18 cellular contexts compared by ENCODE assay signal in genomic region chr16:78704421-78704820, GRCh38.
DNase-seq lines count a peak whose midpoint lies in the region; ATAC-seq, FAIRE-seq and TF ChIP-seq lines count a peak whose summit lies in the region.
"Had no signal": no experiment of that assay in that cellular context is flagged by ENCODE, and none has a peak within 500 bp of the region (broad histone marks: within the 10 kb centered on the region; RNA-seq: fewer than 3 reads in every experiment).

No MANE protein-coding gene starts in this region.

- H3K4ac ChIP-seq in mesenchymal stem cell (ENCODE audit: low read depth in 1 of 2, low read length in 2 of 2), result no peak overlapping the region

- H3K4me3 Mint-ChIP-seq in astrocyte (ENCODE audit: unreplicated experiment) (no peak overlapping the region), T-cell (no peak overlapping the region)
- H3K4me3 Mint-ChIP-seq in activated CD8-positive, alpha-beta T cell treated with anti-CD3 and anti-CD28 coated beads for 36 hours, result no peak overlapping the region
- H3K4me3 Mint-ChIP-seq: H9 had no signal

- no peaks in the 10 kb centered on the region for H3K4me1 ChIP-seq in astrocyte (ENCODE audit: insufficient read depth, low read length)
- no peaks in the 10 kb centered on the region for H3K4me1 ChIP-seq in mesenchymal stem cell (ENCODE audit: control insufficient read depth, insufficient read depth, low read depth, low read length)
- H3K4me1 ChIP-seq in kidney (ENCODE audit: control insufficient read depth in 1 of 2, insufficient read depth in 1 of 2, low read depth in 1 of 2, low read length in 2 of 2), result no peaks in the 10 kb centered on the region
- H3K4me1 ChIP-seq: BLaER1 treated with 17β-estradiol and CSF1 and Interleukin-3, amounts not matched to agents 10 nM and 100 nM had no signal

- H3K9me3 Mint-ChIP-seq in astrocyte (ENCODE audit: unreplicated experiment) (no peaks in the 10 kb centered on the region), T-cell (peaks cover 0 to 9% (median 3%) of the 10 kb centered on the region in 3 donors)
- peaks cover 2% of the 10 kb centered on the region for H3K9me3 Mint-ChIP-seq in activated CD8-positive, alpha-beta T cell treated with anti-CD3 and anti-CD28 coated beads for 36 hours

- DNase-seq in LHCN-M2 (ENCODE audit: low read depth) (peak; percentile 25), astrocyte (ENCODE audit: low read depth) (peak; percentile 29), mesenchymal stem cell (peak; percentile 89), kidney (no peak), T-cell (no peak), epidermal melanocyte (ENCODE audit: insufficient read length, low spot score) (no peak)
- DNase-seq in activated CD8-positive, alpha-beta T cell treated with anti-CD3 and anti-CD28 coated beads for 36 hours, result no peak
- DNase-seq: EL; H9; IMR-90; Karpas-422; NCI-H1105; NCI-H1694 treated with DMSO at 0.1 percent for 48 hours; NCI-H2107; NK-92 treated with Interleukin-12 subunit alpha and Interleukin-12 subunit beta, amount 100 ng/mL, for 24 hours; RPMI8226; SIG-M5 had no signal

- no peak overlapping the region for H3K4me2 ChIP-seq in astrocyte (ENCODE audit: low read length)
- no peak overlapping the region for H3K4me2 ChIP-seq in mesenchymal stem cell (ENCODE audit: low read length, poor library complexity, severe bottlenecking)
- H3K4me2 ChIP-seq: BLaER1 treated with 17β-estradiol and CSF1 and Interleukin-3, amounts not matched to agents 10 nM and 100 nM had no signal

- H3K9ac ChIP-seq in astrocyte (ENCODE audit: low read length), result no peak overlapping the region
- no peak overlapping the region for H3K9ac ChIP-seq in mesenchymal stem cell (ENCODE audit: low read length)
- no peak overlapping the region for H3K9ac ChIP-seq in kidney (ENCODE audit: low read length in 2 of 2)
- H3K9ac ChIP-seq: BLaER1 treated with 17β-estradiol and CSF1 and Interleukin-3, amounts not matched to agents 10 nM and 100 nM had no signal

- H2AK5ac ChIP-seq in mesenchymal stem cell (ENCODE audit: low read length, severe bottlenecking), result no peak overlapping the region

- H2BK12ac ChIP-seq in mesenchymal stem cell (ENCODE audit: low read length in 2 of 2), result no peak overlapping the region

- H3K4me1 Mint-ChIP-seq in astrocyte (ENCODE audit: low read depth, unreplicated experiment), result no peaks in the 10 kb centered on the region
- peaks cover 2 to 8% (median 5%) of the 10 kb centered on the region in 3 donors for H3K4me1 Mint-ChIP-seq in T-cell
- H3K4me1 Mint-ChIP-seq in activated CD8-positive, alpha-beta T cell treated with anti-CD3 and anti-CD28 coated beads for 36 hours (ENCODE audit: low read depth), result peaks cover 3% of the 10 kb centered on the region

- H3K27ac ChIP-seq in astrocyte (ENCODE audit: low read depth, low read length) (no peak overlapping the region), mesenchymal stem cell (ENCODE audit: low read length, poor library complexity, severe bottlenecking) (no peak overlapping the region), kidney (ENCODE audit: low read depth in 2 of 2, low read length in 2 of 2) (no peak overlapping the region)
- H3K27ac ChIP-seq: BLaER1 treated with 17β-estradiol and CSF1 and Interleukin-3, amounts not matched to agents 10 nM and 100 nM had no signal

- no peak overlapping the region for H3K4me3 ChIP-seq in astrocyte (ENCODE audit: insufficient read depth, low read depth, low read length)
- H3K4me3 ChIP-seq in mesenchymal stem cell (ENCODE audit: insufficient read depth in 1 of 2, low read depth in 1 of 2, low read length in 2 of 2), result no peak overlapping the region
- H3K4me3 ChIP-seq in kidney (ENCODE audit: low read length in 2 of 2), result no peak overlapping the region
- H3K4me3 ChIP-seq: BLaER1 treated with 17β-estradiol and CSF1 and Interleukin-3, amounts not matched to agents 10 nM and 100 nM had no signal

- H2BK120ac ChIP-seq in mesenchymal stem cell (ENCODE audit: low read depth, low read length), result no peak overlapping the region

- no peaks in the 10 kb centered on the region for H3K36me3 Mint-ChIP-seq in astrocyte (ENCODE audit: low read depth, unreplicated experiment)
- peaks cover 2% of the 10 kb centered on the region for H3K36me3 Mint-ChIP-seq in T-cell
- no peaks in the 10 kb centered on the region for H3K36me3 Mint-ChIP-seq in activated CD8-positive, alpha-beta T cell treated with anti-CD3 and anti-CD28 coated beads for 36 hours (ENCODE audit: low read depth)

- POLR2A ChIA-PET in T-cell (lab: Charles Lee), result no interaction called here
- POLR2A ChIA-PET in activated CD8-positive, alpha-beta T cell treated with anti-CD3 and anti-CD28 coated beads for 36 hours (lab: Charles Lee), result no interaction called here

- no peak overlapping the region for H2BK5ac ChIP-seq in mesenchymal stem cell (ENCODE audit: low read depth, low read length, poor library complexity, severe bottlenecking)

- TF ChIP-seq CTCF in astrocyte (IDR thresholded peaks at IDR 0.05; ENCODE audit: insufficient read depth, low read depth, low read length) (no peak), kidney (IDR thresholded peaks at IDR 0.05; ENCODE audit: borderline replicate concordance, extremely low read depth, insufficient read depth) (no peak)
- TF ChIP-seq CTCF in activated CD8-positive, alpha-beta T cell treated with anti-CD3 and anti-CD28 coated beads for 36 hours (IDR thresholded peaks at IDR 0.05), result no peak

- H3K18ac ChIP-seq in mesenchymal stem cell (ENCODE audit: low read depth in 1 of 2, low read length in 2 of 2), result no peak overlapping the region

- no peak overlapping the region for H3K14ac ChIP-seq in mesenchymal stem cell (ENCODE audit: low read length in 2 of 2)

- H4K91ac ChIP-seq in mesenchymal stem cell (ENCODE audit: low read length), result no peak overlapping the region

- intact Hi-C loops in kidney (cut with DNase I), result no loop called here
- intact Hi-C loops in activated CD8-positive, alpha-beta T cell treated with anti-CD3 and anti-CD28 coated beads for 36 hours (cut with micrococcal nuclease), result loop anchor here (2.0 kb wide), 1 partner anchor 64 kb away; no protein-coding TSS in a partner anchor

- H3K23ac ChIP-seq in mesenchymal stem cell (ENCODE audit: low read length in 2 of 2), result no peak overlapping the region

- CTCF ChIA-PET in T-cell (lab: Charles Lee), result interaction anchor here in 1 of 2 donors (1.3 kb wide), 1 partner anchor 1822 kb away, joined by 4 read pairs; no protein-coding TSS in a partner anchor
- CTCF ChIA-PET in activated CD8-positive, alpha-beta T cell treated with anti-CD3 and anti-CD28 coated beads for 36 hours (lab: Charles Lee), result no interaction called here

- 58% methylated on average over 6 of the region's 6 CpGs for WGBS in mesenchymal stem cell

- FAIRE-seq in astrocyte (lab: Jason Lieb, UNC) (no peak), kidney (lab: Jason Lieb, UNC) (no peak)

- no peak overlapping the region for H2AFZ ChIP-seq in astrocyte (ENCODE audit: low read depth, low read length)
- no peak overlapping the region for H2AFZ ChIP-seq in mesenchymal stem cell (ENCODE audit: low read depth, low read length)

- H3K79me2 ChIP-seq in astrocyte (ENCODE audit: insufficient read depth, low read length), result no peaks in the 10 kb centered on the region

- no peaks in the 10 kb centered on the region for H4K20me1 ChIP-seq in astrocyte (ENCODE audit: insufficient read depth, low read length)
- H4K20me1 ChIP-seq: BLaER1 treated with 17β-estradiol and CSF1 and Interleukin-3, amounts not matched to agents 10 nM and 100 nM had no signal

- H3K27me3 Mint-ChIP-seq in astrocyte (ENCODE audit: low read depth, unreplicated experiment), result peaks cover 4% of the 10 kb centered on the region
- no peaks in the 10 kb centered on the region for H3K27me3 Mint-ChIP-seq in T-cell
- H3K27me3 Mint-ChIP-seq in activated CD8-positive, alpha-beta T cell treated with anti-CD3 and anti-CD28 coated beads for 36 hours, result no peaks in the 10 kb centered on the region

- H3K27me3 ChIP-seq in astrocyte (ENCODE audit: insufficient read depth, low read length) (no peaks in the 10 kb centered on the region), mesenchymal stem cell (ENCODE audit: control insufficient read depth in 1 of 2, insufficient read depth in 1 of 2, low read length in 2 of 2) (no peaks in the 10 kb centered on the region)
- H3K27me3 ChIP-seq: BLaER1 treated with 17β-estradiol and CSF1 and Interleukin-3, amounts not matched to agents 10 nM and 100 nM had no signal

- H3K27ac Mint-ChIP-seq in astrocyte (ENCODE audit: unreplicated experiment) (no peak overlapping the region), T-cell (no peak overlapping the region)
- H3K27ac Mint-ChIP-seq in activated CD8-positive, alpha-beta T cell treated with anti-CD3 and anti-CD28 coated beads for 36 hours, result no peak overlapping the region
- H3K27ac Mint-ChIP-seq: H9 had no signal

- no peaks in the 10 kb centered on the region for H3K36me3 ChIP-seq in astrocyte (ENCODE audit: insufficient read depth, low read length)
- H3K36me3 ChIP-seq in mesenchymal stem cell (ENCODE audit: control insufficient read depth in 1 of 2, insufficient read depth in 2 of 2, low read depth in 1 of 2, low read length in 2 of 2), result no peaks in the 10 kb centered on the region
- H3K36me3 ChIP-seq in kidney (ENCODE audit: control insufficient read depth in 1 of 2, insufficient read depth in 2 of 2, low read length in 2 of 2), result no peaks in the 10 kb centered on the region
- H3K36me3 ChIP-seq: BLaER1 treated with 17β-estradiol and CSF1 and Interleukin-3, amounts not matched to agents 10 nM and 100 nM had no signal

- no peaks in the 10 kb centered on the region for H3K79me1 ChIP-seq in mesenchymal stem cell (replicated peaks; ENCODE audit: low read length, poor library complexity, severe bottlenecking)

- no peak overlapping the region for H4K8ac ChIP-seq in mesenchymal stem cell (ENCODE audit: low read length)

- H2BK15ac ChIP-seq in mesenchymal stem cell (ENCODE audit: low read depth, poor library complexity, severe bottlenecking), result no peak overlapping the region

- no peak for ATAC-seq in T-cell (replicated peaks in 1 of 4)
- no peak for ATAC-seq in activated CD8-positive, alpha-beta T cell treated with anti-CD3 and anti-CD28 coated beads for 36 hours

- no peaks in the 10 kb centered on the region for H3K9me3 ChIP-seq in astrocyte (ENCODE audit: insufficient read depth, low read depth, low read length)
- peaks cover 6% of the 10 kb centered on the region for H3K9me3 ChIP-seq in mesenchymal stem cell (ENCODE audit: control insufficient read depth, low read length)
- peaks cover 4% of the 10 kb centered on the region in 2 donors for H3K9me3 ChIP-seq in kidney (ENCODE audit: control insufficient read depth in 1 of 2, low read length in 2 of 2)

Comparison
In these comparisons a context has a peak if more than half of its experiments do, and no peak if none do; other contexts are left out.
1. DNase-seq: peak in LHCN-M2 (single experiment), astrocyte (single experiment) and mesenchymal stem cell (single experiment); none in kidney (single experiment), T-cell (0 of 34), epidermal melanocyte (single experiment) and activated CD8-positive, alpha-beta T cell treated with anti-CD3 and anti-CD28 coated beads for 36 hours (single experiment).